In the genomic region with DNA sequence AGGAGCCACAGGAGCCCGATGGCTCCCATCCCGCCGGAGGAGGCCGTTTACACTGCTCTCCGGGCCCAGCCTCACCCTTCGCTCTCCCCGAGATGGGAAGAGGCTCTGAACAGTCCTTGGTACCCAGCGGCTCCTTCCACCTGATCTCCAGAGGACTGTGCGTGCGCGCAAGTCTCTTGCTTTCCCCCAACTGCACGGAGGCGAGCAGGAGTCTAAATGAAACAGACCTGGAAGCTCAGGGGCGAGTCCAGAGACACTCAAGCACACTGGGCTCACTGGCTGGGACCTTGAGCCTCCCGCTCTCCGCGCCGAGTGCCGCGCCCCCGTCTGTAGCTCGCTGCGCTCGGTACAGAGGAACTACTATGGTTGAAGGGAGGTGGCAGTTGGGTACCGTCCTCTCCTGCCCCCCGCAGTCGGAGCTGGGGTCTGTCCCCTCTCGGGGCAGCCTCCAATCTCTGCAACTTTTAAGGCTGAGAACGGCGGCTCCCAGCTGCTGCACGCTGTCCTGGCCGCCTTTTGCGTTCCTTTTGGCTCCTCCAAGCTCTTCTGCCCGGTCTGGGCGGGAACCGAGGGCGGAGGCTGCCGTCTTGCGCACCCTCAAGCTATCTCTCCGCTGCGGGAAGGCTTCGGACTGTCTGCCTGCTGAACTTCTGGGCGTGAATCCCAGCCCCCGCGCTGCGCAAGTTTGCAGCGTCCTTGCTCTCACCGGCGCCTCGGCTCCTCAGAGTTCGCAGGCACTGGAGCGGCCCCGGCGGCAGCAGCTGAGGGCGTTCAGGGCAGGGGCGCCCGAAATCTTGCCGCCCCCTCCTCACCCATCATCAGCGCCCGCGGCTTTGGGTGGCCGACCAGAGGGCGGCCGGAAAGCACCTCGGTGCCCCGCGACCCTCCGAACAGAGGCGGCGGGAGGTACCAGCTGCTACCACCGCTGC, we compare ENCODE assay signal across 8 cellular contexts. TPM values are rescaled to one million over a fixed set of nuclear protein-coding genes. Genes with fewer than 3 reads are reported as not detected.
DNase-seq lines count a peak whose midpoint lies in the region; ATAC-seq and TF ChIP-seq lines count a peak whose summit lies in the region.

No MANE protein-coding gene starts in this region.

- peaks cover 49% of the 10 kb centered on the region for H3K27me3 ChIP-seq in ectodermal cell (ENCODE audit: control insufficient read depth, insufficient read depth, low read length, poor library complexity, severe bottlenecking)
- H3K27me3 ChIP-seq in muscle layer of colon (ENCODE audit: control insufficient read depth in 1 of 2, insufficient read depth in 2 of 2, low read length in 2 of 2): peaks cover 5 to 51% of the 10 kb centered on the region in 2 donors
- H3K27me3 ChIP-seq in aorta (ENCODE audit: control insufficient read depth in 1 of 2, insufficient read depth in 2 of 2, low read length in 1 of 2): peaks cover 0 to 3% of the 10 kb centered on the region in 2 donors
- peaks cover 70% of the 10 kb centered on the region for H3K27me3 ChIP-seq in transverse colon

- in situ Hi-C loops in G401 (cut with HindIII; ENCODE audit: low sequenced_read_pairs) (no loop called here), transverse colon (cut with MboI; ENCODE audit: low pct_ligation_motif_present in 1 of 4, low pct_unique_long_range_greater_than_20kb in 1 of 4, low sequenced_read_pairs in 3 of 4) (no loop called here)

- peak; percentile 9 for ATAC-seq in aorta (ENCODE audit: low FRiP score)
- no peak for ATAC-seq in HG02981 (IDR thresholded peaks at IDR 0.05; ENCODE audit: unreplicated experiment)

- H3K36me3 ChIP-seq in ectodermal cell (ENCODE audit: control insufficient read depth, insufficient read depth, low read length) (no peaks in the 10 kb centered on the region), muscle layer of colon (ENCODE audit: insufficient read depth, low read length) (no peaks in the 10 kb centered on the region), aorta (ENCODE audit: control insufficient read depth in 1 of 2, insufficient read depth in 2 of 2, low read length in 1 of 2) (no peaks in the 10 kb centered on the region), transverse colon (no peaks in the 10 kb centered on the region)

- H3K4me3 ChIP-seq in ectodermal cell (ENCODE audit: insufficient read depth, low read depth, low read length): peak overlapping the region; percentile 45
- H3K4me3 ChIP-seq in muscle layer of colon (ENCODE audit: low read depth in 1 of 2, low read length in 2 of 2): peak overlapping the region; percentile 42 to 47
- H3K4me3 ChIP-seq in aorta (ENCODE audit: low read length in 2 of 2): peak overlapping the region in 1 of 2 donors; percentile 8
- peak overlapping the region in 2 of 4 donors; percentile 24 to 47 for H3K4me3 ChIP-seq in transverse colon

- H3K9me3 ChIP-seq in ectodermal cell (ENCODE audit: control insufficient read depth, low read length) (no peaks in the 10 kb centered on the region), muscle layer of colon (ENCODE audit: low read length) (no peaks in the 10 kb centered on the region), aorta (ENCODE audit: control insufficient read depth, low read length) (no peaks in the 10 kb centered on the region), transverse colon (no peaks in the 10 kb centered on the region)

- no peak for TF ChIP-seq POLR2A in transverse colon (IDR thresholded peaks at IDR 0.05)

- DNase-seq in G401 (ENCODE audit: low spot score): peak; percentile 11
- DNase-seq in NCI-H345 (lab: John Stamatoyannopoulos, UW): peak; percentile 80
- DNase-seq in aorta: peak in 1 of 2 donors; percentile 73
- no peak for DNase-seq in transverse colon
- no peak for DNase-seq in NOMO-1 (lab: John Stamatoyannopoulos, UW; ENCODE audit: unreplicated experiment in 2 of 2)

- no peak for TF ChIP-seq CTCF in transverse colon (IDR thresholded peaks at IDR 0.05)

- no peaks in the 10 kb centered on the region for H3K4me1 ChIP-seq in ectodermal cell (ENCODE audit: control insufficient read depth, insufficient read depth, low read length)
- peaks cover 17% of the 10 kb centered on the region for H3K4me1 ChIP-seq in muscle layer of colon (ENCODE audit: insufficient read depth, low read length)
- no peaks in the 10 kb centered on the region for H3K4me1 ChIP-seq in aorta (ENCODE audit: control insufficient read depth in 1 of 2, insufficient read depth in 2 of 2, low read length in 2 of 2)
- H3K4me1 ChIP-seq in transverse colon: peaks cover 0 to 22% (median 14%) of the 10 kb centered on the region in 4 donors

- intact Hi-C loops in aorta (cut with DNase I) (no loop called here), transverse colon (cut with DNase I; ENCODE audit: low total_unique reads) (loop anchor here (10.0 kb wide), 1 partner anchor 154 kb away; no protein-coding TSS in a partner anchor)

- WGBS in ectodermal cell, 2 experiments: 1% methylated on average over 71 of the region's 71 CpGs
- WGBS in aorta, 2 donors: 2% methylated on average over 64 to 71 of the region's 71 CpGs
- 12% methylated on average over 37 of the region's 71 CpGs; no CpG with 5 or more reads in 1 of the 2 donors for WGBS in transverse colon (ENCODE audit: low coverage in 1 of 2), 2 donors

- H3K27ac ChIP-seq in ectodermal cell (ENCODE audit: insufficient read depth, low read depth, low read length, poor library complexity, severe bottlenecking) (no peak overlapping the region), muscle layer of colon (ENCODE audit: low read depth, low read length) (no peak overlapping the region), aorta (ENCODE audit: low read depth in 1 of 2, low read length in 2 of 2) (no peak overlapping the region), transverse colon (no peak overlapping the region)

- H3K9ac ChIP-seq in muscle layer of colon (ENCODE audit: low read length): no peak overlapping the region

- no peak for TF ChIP-seq EP300 in transverse colon (IDR thresholded peaks at IDR 0.05; ENCODE audit: low read depth)

RNA-seq across cellular contexts. Expression of a gene that starts 0.5 kb away (rescaled TPM):
- total RNA-seq in G401 (2014; rRNA removed; shearing (Covaris generic)): not detected in 2 replicates
- polyA plus RNA-seq in ectodermal cell (2013, experiment 1 of 4): 0.26 TPM
- polyA plus RNA-seq in ectodermal cell (2013, experiment 2 of 4): 0.11 TPM
- polyA plus RNA-seq in ectodermal cell (2013, experiment 3 of 4): 0.27 TPM
- 0.41 TPM for polyA plus RNA-seq in ectodermal cell (2013, experiment 4 of 4)
- total RNA-seq in aorta (under 1 TPM; 0.13 to 0.30 TPM), transverse colon (under 1 TPM in 2 of 4 donors, not detected in 2; 0.32 to 0.82 TPM)
- not detected for polyA plus RNA-seq in aorta

Comparison
In these comparisons a context has a peak if more than half of its experiments do, and no peak if none do; other contexts are left out.
1. DNase-seq: peak in G401 (single experiment) and NCI-H345 (single experiment); none in transverse colon (single experiment) and NOMO-1 (0 of 2).